9 cellular contexts compared by ENCODE assay signal in genomic region chr17:31508310-31509094, GRCh38.
A peak's percentile ranks its signal among the peaks of the same experiment; 100 is the strongest.
DNase-seq lines count a peak whose midpoint lies in the region; ATAC-seq and TF ChIP-seq lines count a peak whose summit lies in the region.
"Had no signal": no experiment of that assay in that cellular context is flagged by ENCODE, and none has a peak within 500 bp of the region (broad histone marks: within the 10 kb centered on the region; RNA-seq: fewer than 3 reads in every experiment).

No MANE protein-coding gene starts in this region.

- H2BK20ac ChIP-seq in IMR-90 (ENCODE audit: low read depth, low read length): no peak overlapping the region

- no peak overlapping the region for H3K4me3 ChIP-seq in IMR-90 (ENCODE audit: insufficient read depth, low read depth, low read length)

- peaks cover 9% of the 10 kb centered on the region; the same call in 1 of the 2 replicates for H3K27me3 ChIP-seq in IMR-90 (ENCODE audit: control insufficient read depth, insufficient read depth, low read length)
- H3K27me3 ChIP-seq in foreskin keratinocyte: no peaks in the 10 kb centered on the region

- no peak overlapping the region for H2BK120ac ChIP-seq in IMR-90 (ENCODE audit: low read depth, low read length)

- dilution Hi-C loops in IMR-90 (cut with HindIII; ENCODE audit: low sequenced_read_pairs, unreplicated experiment): no loop called here

- DNase-seq in CMK (ENCODE audit: low read depth) (peak; percentile 55), IMR-90 (peak; percentile 8), foreskin keratinocyte (no peak), G401 (ENCODE audit: low spot score) (no peak), hippocampal formation (lab: John Stamatoyannopoulos, UW) (no peak)
- peak; percentile 92 for DNase-seq in activated CD8-positive, alpha-beta memory T cell treated with anti-CD3 and anti-CD28 coated beads, Interleukin-2, amount 10 ng/mL, durations not matched to agents 7 days and 5 days
- peak; percentile 35 to 40 for DNase-seq in stimulated activated CD8-positive, alpha-beta memory T cell treated with anti-CD3 and anti-CD28 coated beads, Interleukin-2, amount 100 ng/mL, for 1 hour (ENCODE audit: low read depth in 2 of 2)

- H3K27me3 Mint-ChIP-seq in activated CD8-positive, alpha-beta memory T cell treated with anti-CD3 and anti-CD28 coated beads, Interleukin-2, amount 10 ng/mL, durations not matched to agents 7 days and 5 days: no peaks in the 10 kb centered on the region

- H3K4me1 ChIP-seq in IMR-90 (ENCODE audit: control insufficient read depth, insufficient read depth, low read length) (peaks cover 4% of the 10 kb centered on the region; the same call in 1 of the 2 replicates), foreskin keratinocyte (peaks cover 3% of the 10 kb centered on the region)

- no peak overlapping the region for H2BK15ac ChIP-seq in IMR-90 (ENCODE audit: low read depth, low read length)

- ATAC-seq in GM19467 (IDR thresholded peaks at IDR 0.05; ENCODE audit: unreplicated experiment) (peak; percentile 76), IMR-90 (ENCODE audit: low read depth) (peak; percentile 29; the same call in 1 of the 2 replicates), foreskin keratinocyte (peak; percentile 18)
- ATAC-seq in activated CD8-positive, alpha-beta memory T cell treated with anti-CD3 and anti-CD28 coated beads, Interleukin-2, amount 10 ng/mL, durations not matched to agents 7 days and 5 days: peak; percentile 90

- H3K79me1 ChIP-seq in IMR-90 (ENCODE audit: low read depth in 1 of 2, low read length in 2 of 2): no peaks in the 10 kb centered on the region

- H3K36me3 Mint-ChIP-seq in activated CD8-positive, alpha-beta memory T cell treated with anti-CD3 and anti-CD28 coated beads, Interleukin-2, amount 10 ng/mL, durations not matched to agents 7 days and 5 days: peaks cover 7% of the 10 kb centered on the region

- H3K23ac ChIP-seq in IMR-90 (ENCODE audit: low read depth, low read length): no peak overlapping the region

- H3K9me1 ChIP-seq in IMR-90 (ENCODE audit: insufficient read depth, low read length): no peaks in the 10 kb centered on the region; the same call in 1 of the 2 replicates

- 67% methylated on average over 6 of the region's 13 CpGs; no CpG with 5 or more reads in 1 of the 2 experiments for WGBS in IMR-90 (ENCODE audit: extremely low coverage in 2 of 2, insufficient read length in 1 of 2), 2 experiments

- in situ Hi-C loops in IMR-90 (cut with MboI; ENCODE audit: low sequenced_read_pairs): no loop called here
- in situ Hi-C loops in G401 (cut with HindIII; ENCODE audit: low sequenced_read_pairs): no loop called here

- peaks cover 47% of the 10 kb centered on the region for H3K4me1 Mint-ChIP-seq in activated CD8-positive, alpha-beta memory T cell treated with anti-CD3 and anti-CD28 coated beads, Interleukin-2, amount 10 ng/mL, durations not matched to agents 7 days and 5 days

- TF ChIP-seq POLR2A in IMR-90 (IDR thresholded peaks at IDR 0.05; ENCODE audit: low read depth, low read length): no peak

- no TSS peak for BruUV-seq in IMR-90 (replicated peaks; lab: Mats Ljungman, UMichigan)

- CTCF ChIA-PET in IMR-90 (lab: Yijun Ruan, JAX): no interaction called here
- CTCF ChIA-PET in activated CD8-positive, alpha-beta memory T cell treated with anti-CD3 and anti-CD28 coated beads, Interleukin-2, amount 10 ng/mL, durations not matched to agents 7 days and 5 days (lab: Charles Lee): interaction anchor here (0.6 to 4.4 kb wide), 18 partner anchors 9 to 334 kb away, joined by 3 to 50 read pairs (median 4); partner anchors contain the start of gene EVI2B

- no peak overlapping the region for H3K4ac ChIP-seq in IMR-90 (ENCODE audit: low read depth, low read length)

- peak overlapping the region; percentile 44 for H3K4me2 ChIP-seq in IMR-90 (ENCODE audit: low read depth, low read length)

- peak overlapping the region; percentile 76 for H3K4me3 Mint-ChIP-seq in activated CD8-positive, alpha-beta memory T cell treated with anti-CD3 and anti-CD28 coated beads, Interleukin-2, amount 10 ng/mL, durations not matched to agents 7 days and 5 days

- H2BK5ac ChIP-seq in IMR-90 (ENCODE audit: low read depth, low read length, poor library complexity, severe bottlenecking): no peak overlapping the region

- no peaks in the 10 kb centered on the region for H3K9me3 ChIP-seq in IMR-90 (ENCODE audit: control insufficient read depth, insufficient read depth, low read length)

- H4K91ac ChIP-seq in IMR-90 (ENCODE audit: insufficient read depth, low read depth, low read length): no peak overlapping the region

- H3K27ac ChIP-seq in IMR-90 (ENCODE audit: insufficient read depth, low read length) (no peak overlapping the region), foreskin keratinocyte (no peak overlapping the region)
- H3K27ac ChIP-seq: parathyroid adenoma had no signal

- peak overlapping the region; percentile 75 for H2AFZ ChIP-seq in IMR-90 (replicated peaks; ENCODE audit: low read length, poor library complexity)
- H2AFZ ChIP-seq: parathyroid adenoma had no signal

- H3K9ac ChIP-seq in IMR-90 (ENCODE audit: low read depth, low read length): no peak overlapping the region
- H3K9ac ChIP-seq: parathyroid adenoma had no signal

- peak overlapping the region; percentile 66 for H2AK9ac ChIP-seq in IMR-90 (replicated peaks; ENCODE audit: low read depth, low read length, poor library complexity)

- intact Hi-C loops in IMR-90 (cut with micrococcal nuclease): no loop called here

- H4K20me1 ChIP-seq in IMR-90 (ENCODE audit: insufficient read depth, low read length): no peaks in the 10 kb centered on the region

- no peaks in the 10 kb centered on the region for H3K9me3 Mint-ChIP-seq in activated CD8-positive, alpha-beta memory T cell treated with anti-CD3 and anti-CD28 coated beads, Interleukin-2, amount 10 ng/mL, durations not matched to agents 7 days and 5 days (ENCODE audit: low read depth)

- TF ChIP-seq RAD21 in IMR-90 (IDR thresholded peaks at IDR 0.05; ENCODE audit: low read length): no peak

- POLR2A ChIA-PET in IMR-90 (lab: Charles Lee; ENCODE audit: unreplicated experiment): no interaction called here

- H2AK5ac ChIP-seq in IMR-90 (ENCODE audit: low read depth, low read length): no peak overlapping the region

- no peak overlapping the region for H3K18ac ChIP-seq in IMR-90 (ENCODE audit: low read depth, low read length)

- no peak overlapping the region for H4K5ac ChIP-seq in IMR-90 (ENCODE audit: low read depth, low read length)

- peak overlapping the region in 1 of 2 experiments; percentile 44; a peak in 1 of 4 replicates for H4K8ac ChIP-seq in IMR-90 (ENCODE audit: low read depth in 2 of 2, low read length in 2 of 2)

- H3K14ac ChIP-seq in IMR-90 (replicated peaks; ENCODE audit: low read depth, low read length): 0 out of 2 replicates have a peak overlapping the region, but pooled peaks have one; percentile 9

- H3K36me3 ChIP-seq in IMR-90 (ENCODE audit: control insufficient read depth, insufficient read depth, low read length): no peaks in the 10 kb centered on the region

- no peak overlapping the region for H3K56ac ChIP-seq in IMR-90 (ENCODE audit: extremely low read depth, insufficient read depth, low read length)

- peak overlapping the region; percentile 98 for H3K27ac Mint-ChIP-seq in activated CD8-positive, alpha-beta memory T cell treated with anti-CD3 and anti-CD28 coated beads, Interleukin-2, amount 10 ng/mL, durations not matched to agents 7 days and 5 days

- TF ChIP-seq CTCF in IMR-90 (conservative IDR thresholded peaks at IDR 0.05; ENCODE audit: low read depth, low read length) (no peak), foreskin keratinocyte (conservative IDR thresholded peaks at IDR 0.05) (peak; percentile 31)

TF ChIP-seq in IMR-90, 13 proteins besides CTCF, POLR2A, EP300 and RAD21:
- TF ChIP-seq USF2 (IDR thresholded peaks at IDR 0.05; ENCODE audit: low read depth, low read length) (no peak), CHD1 (IDR thresholded peaks at IDR 0.05; ENCODE audit: low read depth, low read length) (no peak), BHLHE40 (IDR thresholded peaks at IDR 0.05; ENCODE audit: low read depth, low read length) (no peak), CEBPB (IDR thresholded peaks at IDR 0.05; ENCODE audit: low read depth, low read length) (no peak), NFE2L2 (IDR thresholded peaks at IDR 0.05; ENCODE audit: low read depth, low read length) (no peak), MXI1 (IDR thresholded peaks at IDR 0.05; ENCODE audit: borderline replicate concordance, low read depth, low read length) (no peak), RCOR1 (IDR thresholded peaks at IDR 0.05; ENCODE audit: insufficient replicate concordance, low read length) (no peak), MAFK (IDR thresholded peaks at IDR 0.05; ENCODE audit: low read depth, low read length) (no peak), RFX5 (IDR thresholded peaks at IDR 0.05; ENCODE audit: low read depth, low read length) (no peak), ELK1 (IDR thresholded peaks at IDR 0.05; ENCODE audit: borderline replicate concordance, low read depth, low read length) (no peak), MAZ (IDR thresholded peaks at IDR 0.05; ENCODE audit: borderline replicate concordance, low read depth, low read length) (no peak), FOS (IDR thresholded peaks at IDR 0.05; ENCODE audit: low read depth, low read length) (no peak), SMC3 (IDR thresholded peaks at IDR 0.05; ENCODE audit: low read depth, low read length) (no peak)
TF ChIP-seq in IMR-90: peak in this region for 0.

Comparison
In these comparisons a context has a peak if more than half of its experiments do, and no peak if none do; other contexts are left out.
1. DNase-seq: peak in CMK (single experiment), IMR-90 (single experiment), activated CD8-positive, alpha-beta memory T cell treated with anti-CD3 and anti-CD28 coated beads, Interleukin-2, amount 10 ng/mL, durations not matched to agents 7 days and 5 days (single experiment) and stimulated activated CD8-positive, alpha-beta memory T cell treated with anti-CD3 and anti-CD28 coated beads, Interleukin-2, amount 100 ng/mL, for 1 hour (2 of 2); none in foreskin keratinocyte (0 of 2), G401 (single experiment) and hippocampal formation (0 of 2).
2. ATAC-seq: peak in every context shown above with its lines; median percentile 90 in activated CD8-positive, alpha-beta memory T cell treated with anti-CD3 and anti-CD28 coated beads, Interleukin-2, amount 10 ng/mL, durations not matched to agents 7 days and 5 days; 76 in GM19467; 29 in IMR-90; 18 in foreskin keratinocyte.